In the genomic region with DNA sequence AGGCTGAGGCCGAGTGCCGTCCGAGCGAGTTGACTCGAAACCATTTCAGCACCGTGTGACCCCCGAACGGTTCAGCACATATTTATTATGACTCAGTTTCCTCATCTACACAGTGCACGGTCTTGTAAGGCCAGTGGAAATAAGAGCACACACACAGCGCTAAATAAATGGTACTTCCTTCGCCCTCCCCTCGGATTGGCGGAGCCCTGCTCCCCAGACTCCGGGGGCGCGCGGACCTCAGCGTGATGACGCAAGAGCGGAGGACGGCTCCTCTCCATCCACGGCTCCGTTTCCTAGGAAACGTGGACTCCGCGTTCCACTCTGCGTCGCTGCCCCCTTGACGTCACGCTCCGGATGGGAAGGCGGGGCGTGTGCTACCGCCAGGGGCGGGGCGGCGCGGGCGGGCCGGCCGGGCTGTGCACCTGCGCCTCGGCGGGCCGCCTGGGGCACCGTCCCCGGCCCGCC, we compare ENCODE assay signal across 1 cellular context.
TF ChIP-seq lines count a peak whose summit lies in the region.

A gene with protein sequence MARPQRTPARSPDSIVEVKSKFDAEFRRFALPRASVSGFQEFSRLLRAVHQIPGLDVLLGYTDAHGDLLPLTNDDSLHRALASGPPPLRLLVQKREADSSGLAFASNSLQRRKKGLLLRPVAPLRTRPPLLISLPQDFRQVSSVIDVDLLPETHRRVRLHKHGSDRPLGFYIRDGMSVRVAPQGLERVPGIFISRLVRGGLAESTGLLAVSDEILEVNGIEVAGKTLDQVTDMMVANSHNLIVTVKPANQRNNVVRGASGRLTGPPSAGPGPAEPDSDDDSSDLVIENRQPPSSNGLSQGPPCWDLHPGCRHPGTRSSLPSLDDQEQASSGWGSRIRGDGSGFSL (plus strand): TSS at position 397 of the 465 bp plus-strand sequence. CDS start 79 bp downstream, outside the sequence.

TF ChIP-seq in HepG2, 621 proteins besides CTCF, POLR2A, EP300 and RAD21 (continued from another document and continues in another):
- TF ChIP-seq, protein P1, sequence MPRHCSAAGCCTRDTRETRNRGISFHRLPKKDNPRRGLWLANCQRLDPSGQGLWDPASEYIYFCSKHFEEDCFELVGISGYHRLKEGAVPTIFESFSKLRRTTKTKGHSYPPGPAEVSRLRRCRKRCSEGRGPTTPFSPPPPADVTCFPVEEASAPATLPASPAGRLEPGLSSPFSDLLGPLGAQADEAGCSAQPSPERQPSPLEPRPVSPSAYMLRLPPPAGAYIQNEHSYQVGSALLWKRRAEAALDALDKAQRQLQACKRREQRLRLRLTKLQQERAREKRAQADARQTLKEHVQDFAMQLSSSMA (CRISPR knock-in tag; IDR thresholded peaks at IDR 0.05): no peak
- no peak for TF ChIP-seq ZNF546 (CRISPR knock-in tag; conservative IDR thresholded peaks at IDR 0.05)
- TF ChIP-seq KDM5A (IDR thresholded peaks at IDR 0.05; ENCODE audit: borderline replicate concordance, low read length): peak; percentile 48; the same call in 1 of the 2 replicates
- no peak for TF ChIP-seq NCOR1 (IDR thresholded peaks at IDR 0.05; ENCODE audit: borderline replicate concordance, low read length)
- no peak for TF ChIP-seq TSC22D2 (CRISPR knock-in tag; IDR thresholded peaks at IDR 0.05; ENCODE audit: borderline replicate concordance)
- no peak for TF ChIP-seq MYC (CRISPR knock-in tag; IDR thresholded peaks at IDR 0.05; ENCODE audit: borderline replicate concordance)
- TF ChIP-seq, protein P2, sequence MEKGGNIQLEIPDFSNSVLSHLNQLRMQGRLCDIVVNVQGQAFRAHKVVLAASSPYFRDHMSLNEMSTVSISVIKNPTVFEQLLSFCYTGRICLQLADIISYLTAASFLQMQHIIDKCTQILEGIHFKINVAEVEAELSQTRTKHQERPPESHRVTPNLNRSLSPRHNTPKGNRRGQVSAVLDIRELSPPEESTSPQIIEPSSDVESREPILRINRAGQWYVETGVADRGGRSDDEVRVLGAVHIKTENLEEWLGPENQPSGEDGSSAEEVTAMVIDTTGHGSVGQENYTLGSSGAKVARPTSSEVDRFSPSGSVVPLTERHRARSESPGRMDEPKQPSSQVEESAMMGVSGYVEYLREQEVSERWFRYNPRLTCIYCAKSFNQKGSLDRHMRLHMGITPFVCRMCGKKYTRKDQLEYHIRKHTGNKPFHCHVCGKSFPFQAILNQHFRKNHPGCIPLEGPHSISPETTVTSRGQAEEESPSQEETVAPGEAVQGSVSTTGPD (CRISPR knock-in tag; IDR thresholded peaks at IDR 0.05): no peak
- TF ChIP-seq, protein P3, sequence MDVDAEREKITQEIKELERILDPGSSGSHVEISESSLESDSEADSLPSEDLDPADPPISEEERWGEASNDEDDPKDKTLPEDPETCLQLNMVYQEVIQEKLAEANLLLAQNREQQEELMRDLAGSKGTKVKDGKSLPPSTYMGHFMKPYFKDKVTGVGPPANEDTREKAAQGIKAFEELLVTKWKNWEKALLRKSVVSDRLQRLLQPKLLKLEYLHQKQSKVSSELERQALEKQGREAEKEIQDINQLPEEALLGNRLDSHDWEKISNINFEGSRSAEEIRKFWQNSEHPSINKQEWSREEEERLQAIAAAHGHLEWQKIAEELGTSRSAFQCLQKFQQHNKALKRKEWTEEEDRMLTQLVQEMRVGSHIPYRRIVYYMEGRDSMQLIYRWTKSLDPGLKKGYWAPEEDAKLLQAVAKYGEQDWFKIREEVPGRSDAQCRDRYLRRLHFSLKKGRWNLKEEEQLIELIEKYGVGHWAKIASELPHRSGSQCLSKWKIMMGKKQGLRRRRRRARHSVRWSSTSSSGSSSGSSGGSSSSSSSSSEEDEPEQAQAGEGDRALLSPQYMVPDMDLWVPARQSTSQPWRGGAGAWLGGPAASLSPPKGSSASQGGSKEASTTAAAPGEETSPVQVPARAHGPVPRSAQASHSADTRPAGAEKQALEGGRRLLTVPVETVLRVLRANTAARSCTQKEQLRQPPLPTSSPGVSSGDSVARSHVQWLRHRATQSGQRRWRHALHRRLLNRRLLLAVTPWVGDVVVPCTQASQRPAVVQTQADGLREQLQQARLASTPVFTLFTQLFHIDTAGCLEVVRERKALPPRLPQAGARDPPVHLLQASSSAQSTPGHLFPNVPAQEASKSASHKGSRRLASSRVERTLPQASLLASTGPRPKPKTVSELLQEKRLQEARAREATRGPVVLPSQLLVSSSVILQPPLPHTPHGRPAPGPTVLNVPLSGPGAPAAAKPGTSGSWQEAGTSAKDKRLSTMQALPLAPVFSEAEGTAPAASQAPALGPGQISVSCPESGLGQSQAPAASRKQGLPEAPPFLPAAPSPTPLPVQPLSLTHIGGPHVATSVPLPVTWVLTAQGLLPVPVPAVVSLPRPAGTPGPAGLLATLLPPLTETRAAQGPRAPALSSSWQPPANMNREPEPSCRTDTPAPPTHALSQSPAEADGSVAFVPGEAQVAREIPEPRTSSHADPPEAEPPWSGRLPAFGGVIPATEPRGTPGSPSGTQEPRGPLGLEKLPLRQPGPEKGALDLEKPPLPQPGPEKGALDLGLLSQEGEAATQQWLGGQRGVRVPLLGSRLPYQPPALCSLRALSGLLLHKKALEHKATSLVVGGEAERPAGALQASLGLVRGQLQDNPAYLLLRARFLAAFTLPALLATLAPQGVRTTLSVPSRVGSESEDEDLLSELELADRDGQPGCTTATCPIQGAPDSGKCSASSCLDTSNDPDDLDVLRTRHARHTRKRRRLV (CRISPR knock-in tag; IDR thresholded peaks at IDR 0.05): 0 out of 2 replicates have a peak, but pooled peaks have one; percentile 12
- TF ChIP-seq GATA4 (IDR thresholded peaks at IDR 0.05; ENCODE audit: borderline replicate concordance, low read depth): no peak
- TF ChIP-seq ATF1 (CRISPR knock-in tag; IDR thresholded peaks at IDR 0.05): no peak; the same call in 1 of the 2 replicates
- TF ChIP-seq KAT7 (CRISPR knock-in tag; IDR thresholded peaks at IDR 0.05; ENCODE audit: borderline replicate concordance): no peak
- TF ChIP-seq, protein P4, sequence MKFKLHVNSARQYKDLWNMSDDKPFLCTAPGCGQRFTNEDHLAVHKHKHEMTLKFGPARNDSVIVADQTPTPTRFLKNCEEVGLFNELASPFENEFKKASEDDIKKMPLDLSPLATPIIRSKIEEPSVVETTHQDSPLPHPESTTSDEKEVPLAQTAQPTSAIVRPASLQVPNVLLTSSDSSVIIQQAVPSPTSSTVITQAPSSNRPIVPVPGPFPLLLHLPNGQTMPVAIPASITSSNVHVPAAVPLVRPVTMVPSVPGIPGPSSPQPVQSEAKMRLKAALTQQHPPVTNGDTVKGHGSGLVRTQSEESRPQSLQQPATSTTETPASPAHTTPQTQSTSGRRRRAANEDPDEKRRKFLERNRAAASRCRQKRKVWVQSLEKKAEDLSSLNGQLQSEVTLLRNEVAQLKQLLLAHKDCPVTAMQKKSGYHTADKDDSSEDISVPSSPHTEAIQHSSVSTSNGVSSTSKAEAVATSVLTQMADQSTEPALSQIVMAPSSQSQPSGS (CRISPR knock-in tag; IDR thresholded peaks at IDR 0.05): peak; percentile 78
- TF ChIP-seq, protein P5, sequence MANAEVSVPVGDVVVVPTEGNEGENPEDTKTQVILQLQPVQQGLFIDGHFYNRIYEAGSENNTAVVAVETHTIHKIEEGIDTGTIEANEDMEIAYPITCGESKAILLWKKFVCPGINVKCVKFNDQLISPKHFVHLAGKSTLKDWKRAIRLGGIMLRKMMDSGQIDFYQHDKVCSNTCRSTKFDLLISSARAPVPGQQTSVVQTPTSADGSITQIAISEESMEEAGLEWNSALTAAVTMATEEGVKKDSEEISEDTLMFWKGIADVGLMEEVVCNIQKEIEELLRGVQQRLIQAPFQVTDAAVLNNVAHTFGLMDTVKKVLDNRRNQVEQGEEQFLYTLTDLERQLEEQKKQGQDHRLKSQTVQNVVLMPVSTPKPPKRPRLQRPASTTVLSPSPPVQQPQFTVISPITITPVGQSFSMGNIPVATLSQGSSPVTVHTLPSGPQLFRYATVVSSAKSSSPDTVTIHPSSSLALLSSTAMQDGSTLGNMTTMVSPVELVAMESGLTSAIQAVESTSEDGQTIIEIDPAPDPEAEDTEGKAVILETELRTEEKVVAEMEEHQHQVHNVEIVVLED (CRISPR knock-in tag; IDR thresholded peaks at IDR 0.05; ENCODE audit: borderline replicate concordance): peak; percentile 94
- no peak; the same call in 1 of the 2 replicates for TF ChIP-seq NFKB2 (CRISPR knock-in tag; IDR thresholded peaks at IDR 0.05; ENCODE audit: borderline replicate concordance)
- TF ChIP-seq, protein P6, sequence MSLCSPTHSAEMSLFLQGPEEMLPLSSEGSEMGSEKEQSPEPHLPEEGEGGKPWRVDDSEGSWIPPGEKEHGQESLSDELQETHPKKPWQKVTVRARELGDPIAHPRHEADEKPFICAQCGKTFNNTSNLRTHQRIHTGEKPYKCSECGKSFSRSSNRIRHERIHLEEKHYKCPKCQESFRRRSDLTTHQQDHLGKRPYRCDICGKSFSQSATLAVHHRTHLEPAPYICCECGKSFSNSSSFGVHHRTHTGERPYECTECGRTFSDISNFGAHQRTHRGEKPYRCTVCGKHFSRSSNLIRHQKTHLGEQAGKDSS (CRISPR knock-in tag; IDR thresholded peaks at IDR 0.05; ENCODE audit: borderline replicate concordance, low read depth): no peak
- TF ChIP-seq, protein P7, sequence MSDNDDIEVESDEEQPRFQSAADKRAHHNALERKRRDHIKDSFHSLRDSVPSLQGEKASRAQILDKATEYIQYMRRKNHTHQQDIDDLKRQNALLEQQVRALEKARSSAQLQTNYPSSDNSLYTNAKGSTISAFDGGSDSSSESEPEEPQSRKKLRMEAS (IDR thresholded peaks at IDR 0.05): no peak; the same call in 1 of the 2 replicates
- peak; percentile 97 for TF ChIP-seq HOXA3 (CRISPR knock-in tag; IDR thresholded peaks at IDR 0.05)
- no peak for TF ChIP-seq ZNF816 (CRISPR knock-in tag; IDR thresholded peaks at IDR 0.05; ENCODE audit: borderline replicate concordance)
- no peak; the same call in 1 of the 2 replicates for TF ChIP-seq ZNF788 (CRISPR knock-in tag; IDR thresholded peaks at IDR 0.05; ENCODE audit: borderline replicate concordance)
- TF ChIP-seq, protein P8, sequence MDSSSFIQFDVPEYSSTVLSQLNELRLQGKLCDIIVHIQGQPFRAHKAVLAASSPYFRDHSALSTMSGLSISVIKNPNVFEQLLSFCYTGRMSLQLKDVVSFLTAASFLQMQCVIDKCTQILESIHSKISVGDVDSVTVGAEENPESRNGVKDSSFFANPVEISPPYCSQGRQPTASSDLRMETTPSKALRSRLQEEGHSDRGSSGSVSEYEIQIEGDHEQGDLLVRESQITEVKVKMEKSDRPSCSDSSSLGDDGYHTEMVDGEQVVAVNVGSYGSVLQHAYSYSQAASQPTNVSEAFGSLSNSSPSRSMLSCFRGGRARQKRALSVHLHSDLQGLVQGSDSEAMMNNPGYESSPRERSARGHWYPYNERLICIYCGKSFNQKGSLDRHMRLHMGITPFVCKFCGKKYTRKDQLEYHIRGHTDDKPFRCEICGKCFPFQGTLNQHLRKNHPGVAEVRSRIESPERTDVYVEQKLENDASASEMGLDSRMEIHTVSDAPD (CRISPR knock-in tag; IDR thresholded peaks at IDR 0.05): no peak; the same call in 1 of the 2 replicates
- no peak for TF ChIP-seq DNMT1 (CRISPR knock-in tag; IDR thresholded peaks at IDR 0.05)
- TF ChIP-seq, protein P9, sequence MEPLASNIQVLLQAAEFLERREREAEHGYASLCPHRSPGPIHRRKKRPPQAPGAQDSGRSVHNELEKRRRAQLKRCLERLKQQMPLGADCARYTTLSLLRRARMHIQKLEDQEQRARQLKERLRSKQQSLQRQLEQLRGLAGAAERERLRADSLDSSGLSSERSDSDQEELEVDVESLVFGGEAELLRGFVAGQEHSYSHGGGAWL (CRISPR knock-in tag; IDR thresholded peaks at IDR 0.05): no peak
- TF ChIP-seq ZNF616 (CRISPR knock-in tag; IDR thresholded peaks at IDR 0.05; ENCODE audit: low read depth): no peak
- TF ChIP-seq SIN3A (IDR thresholded peaks at IDR 0.05; ENCODE audit: borderline replicate concordance, low read depth, low read length): peak; percentile 88; the same call in 1 of the 2 replicates
- TF ChIP-seq SIN3B (IDR thresholded peaks at IDR 0.05; ENCODE audit: low read length): 0 out of 2 replicates have a peak, but pooled peaks have one; percentile 34
- no peak; the same call in 1 of the 2 replicates for TF ChIP-seq ZNF607 (CRISPR knock-in tag; IDR thresholded peaks at IDR 0.05; ENCODE audit: borderline replicate concordance)
- no peak for TF ChIP-seq IRF2 (CRISPR knock-in tag; IDR thresholded peaks at IDR 0.05)
- peak; percentile 70 for TF ChIP-seq ZNF331 (CRISPR knock-in tag; IDR thresholded peaks at IDR 0.05)
- no peak for TF ChIP-seq PRMT3 (CRISPR knock-in tag; IDR thresholded peaks at IDR 0.05; ENCODE audit: borderline replicate concordance, low read depth)
- no peak for TF ChIP-seq MAF1 (CRISPR knock-in tag; IDR thresholded peaks at IDR 0.05; ENCODE audit: borderline replicate concordance)
- no peak for TF ChIP-seq ZNF7 (CRISPR knock-in tag; IDR thresholded peaks at IDR 0.05)
- no peak for TF ChIP-seq ZNF773 (CRISPR knock-in tag; IDR thresholded peaks at IDR 0.05; ENCODE audit: borderline replicate concordance)
- TF ChIP-seq SAFB2 (CRISPR knock-in tag; IDR thresholded peaks at IDR 0.05; ENCODE audit: borderline replicate concordance, low read depth): no peak; the same call in 1 of the 2 replicates
- no peak for TF ChIP-seq SSRP1 (CRISPR knock-in tag; IDR thresholded peaks at IDR 0.05)
- TF ChIP-seq, protein P10, sequence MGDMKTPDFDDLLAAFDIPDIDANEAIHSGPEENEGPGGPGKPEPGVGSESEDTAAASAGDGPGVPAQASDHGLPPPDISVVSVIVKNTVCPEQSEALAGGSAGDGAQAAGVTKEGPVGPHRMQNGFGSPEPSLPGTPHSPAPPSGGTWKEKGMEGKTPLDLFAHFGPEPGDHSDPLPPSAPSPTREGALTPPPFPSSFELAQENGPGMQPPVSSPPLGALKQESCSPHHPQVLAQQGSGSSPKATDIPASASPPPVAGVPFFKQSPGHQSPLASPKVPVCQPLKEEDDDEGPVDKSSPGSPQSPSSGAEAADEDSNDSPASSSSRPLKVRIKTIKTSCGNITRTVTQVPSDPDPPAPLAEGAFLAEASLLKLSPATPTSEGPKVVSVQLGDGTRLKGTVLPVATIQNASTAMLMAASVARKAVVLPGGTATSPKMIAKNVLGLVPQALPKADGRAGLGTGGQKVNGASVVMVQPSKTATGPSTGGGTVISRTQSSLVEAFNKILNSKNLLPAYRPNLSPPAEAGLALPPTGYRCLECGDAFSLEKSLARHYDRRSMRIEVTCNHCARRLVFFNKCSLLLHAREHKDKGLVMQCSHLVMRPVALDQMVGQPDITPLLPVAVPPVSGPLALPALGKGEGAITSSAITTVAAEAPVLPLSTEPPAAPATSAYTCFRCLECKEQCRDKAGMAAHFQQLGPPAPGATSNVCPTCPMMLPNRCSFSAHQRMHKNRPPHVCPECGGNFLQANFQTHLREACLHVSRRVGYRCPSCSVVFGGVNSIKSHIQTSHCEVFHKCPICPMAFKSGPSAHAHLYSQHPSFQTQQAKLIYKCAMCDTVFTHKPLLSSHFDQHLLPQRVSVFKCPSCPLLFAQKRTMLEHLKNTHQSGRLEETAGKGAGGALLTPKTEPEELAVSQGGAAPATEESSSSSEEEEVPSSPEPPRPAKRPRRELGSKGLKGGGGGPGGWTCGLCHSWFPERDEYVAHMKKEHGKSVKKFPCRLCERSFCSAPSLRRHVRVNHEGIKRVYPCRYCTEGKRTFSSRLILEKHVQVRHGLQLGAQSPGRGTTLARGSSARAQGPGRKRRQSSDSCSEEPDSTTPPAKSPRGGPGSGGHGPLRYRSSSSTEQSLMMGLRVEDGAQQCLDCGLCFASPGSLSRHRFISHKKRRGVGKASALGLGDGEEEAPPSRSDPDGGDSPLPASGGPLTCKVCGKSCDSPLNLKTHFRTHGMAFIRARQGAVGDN (CRISPR knock-in tag; IDR thresholded peaks at IDR 0.05): peak; percentile 27; the same call in 1 of the 2 replicates
- no peak for TF ChIP-seq TAF15 (IDR thresholded peaks at IDR 0.05; ENCODE audit: low read depth, low read length, poor library complexity, severe bottlenecking)
- no peak for TF ChIP-seq AGO1 (IDR thresholded peaks at IDR 0.05; ENCODE audit: low read depth, low read length, poor library complexity, severe bottlenecking)
- peak; percentile 92 for TF ChIP-seq CREM (IDR thresholded peaks at IDR 0.05)
- peak; percentile 83 for TF ChIP-seq CREM (CRISPR knock-in tag; IDR thresholded peaks at IDR 0.05)
